8 cellular contexts compared by ENCODE assay signal in genomic region chr17:32483451-32484019, GRCh38. TPM values are rescaled to one million over a fixed set of nuclear protein-coding genes. Genes with fewer than 3 reads are reported as not detected.
DNase-seq lines count a peak whose midpoint lies in the region; ATAC-seq and TF ChIP-seq lines count a peak whose summit lies in the region.

No MANE protein-coding gene starts in this region.

- H3K9me3 Mint-ChIP-seq in stimulated activated effector memory CD8-positive, alpha-beta T cell treated with anti-CD3 and anti-CD28 coated beads, Interleukin-12 subunit alpha, Interleukin-12 subunit beta, amount 100 ng/mL, for 72 hours, result no peaks in the 10 kb centered on the region

- no peaks in the 10 kb centered on the region for H3K27me3 ChIP-seq in kidney epithelial cell (ENCODE audit: control insufficient read depth, insufficient read depth, low read length)

- H3K4me1 Mint-ChIP-seq in stimulated activated effector memory CD8-positive, alpha-beta T cell treated with anti-CD3 and anti-CD28 coated beads, Interleukin-12 subunit alpha, Interleukin-12 subunit beta, amount 100 ng/mL, for 72 hours, result peaks cover 19% of the 10 kb centered on the region

- no peak overlapping the region for H3K4me3 Mint-ChIP-seq in stimulated activated effector memory CD8-positive, alpha-beta T cell treated with anti-CD3 and anti-CD28 coated beads, Interleukin-12 subunit alpha, Interleukin-12 subunit beta, amount 100 ng/mL, for 72 hours

- peaks cover 62% of the 10 kb centered on the region for H3K36me3 Mint-ChIP-seq in stimulated activated effector memory CD8-positive, alpha-beta T cell treated with anti-CD3 and anti-CD28 coated beads, Interleukin-12 subunit alpha, Interleukin-12 subunit beta, amount 100 ng/mL, for 72 hours

- in situ Hi-C loops in SK-MEL-5 (cut with HindIII; ENCODE audit: low pct_unique_long_range_greater_than_20kb, low sequenced_read_pairs), result no loop called here

- peak; percentile 44 for DNase-seq in activated T-cell treated with anti-CD3 and anti-CD28 coated beads, Interleukin-2, amount 50 U/mL, for 1 hour
- no peak for DNase-seq in activated T-cell treated with anti-CD3 and anti-CD28 coated beads for 4 hours
- DNase-seq in NAMALWA (ENCODE audit: low spot score), result peak; percentile 59
- DNase-seq in SK-MEL-5 (ENCODE audit: low read depth, low spot score), result peak; percentile 84
- peak; percentile 87 for DNase-seq in coronary artery (ENCODE audit: low spot score)
- no peak for DNase-seq in kidney epithelial cell (ENCODE audit: low read depth)
- no peak for DNase-seq in stimulated activated effector memory CD8-positive, alpha-beta T cell treated with anti-CD3 and anti-CD28 coated beads, Interleukin-12 subunit alpha, Interleukin-12 subunit beta, amount 100 ng/mL, for 72 hours (ENCODE audit: low spot score in 2 of 2)

- H3K27ac Mint-ChIP-seq in stimulated activated effector memory CD8-positive, alpha-beta T cell treated with anti-CD3 and anti-CD28 coated beads, Interleukin-12 subunit alpha, Interleukin-12 subunit beta, amount 100 ng/mL, for 72 hours, result peak overlapping the region; percentile 67

- H3K36me3 ChIP-seq in kidney epithelial cell (ENCODE audit: control insufficient read depth, insufficient read depth, low read length), result peaks cover 1% of the 10 kb centered on the region

- ATAC-seq in stimulated activated effector memory CD8-positive, alpha-beta T cell treated with anti-CD3 and anti-CD28 coated beads, Interleukin-12 subunit alpha, Interleukin-12 subunit beta, amount 100 ng/mL, for 72 hours, result peak; percentile 37
- ATAC-seq in HG03439 (IDR thresholded peaks at IDR 0.05; ENCODE audit: unreplicated experiment), result no peak

- peak; percentile 37 for TF ChIP-seq CTCF in coronary artery (IDR thresholded peaks at IDR 0.05)
- TF ChIP-seq CTCF in kidney epithelial cell (IDR thresholded peaks at IDR 0.05; ENCODE audit: insufficient read depth, low read length, poor library complexity, severe bottlenecking), result peak; percentile 78

- H3K27ac ChIP-seq in coronary artery, result peak overlapping the region; percentile 43 to 73

- H3K4me3 ChIP-seq in coronary artery, result no peak overlapping the region
- no peak overlapping the region for H3K4me3 ChIP-seq in kidney epithelial cell (ENCODE audit: low read depth, low read length)

RNA-seq across cellular contexts. Expression of gene CDK5R1, which starts 3.3 kb away (rescaled TPM):
- total RNA-seq in SK-MEL-5 (2014; rRNA removed; shearing (Covaris generic)), result 18.0 and 20.0 TPM in 2 replicates
- polyA plus RNA-seq in SK-MEL-5 (2015; cell fraction: cytosol; rRNA removed), result 19.6 and 26.1 TPM in 2 replicates
- 20.8 and 29.0 TPM in 2 replicates for polyA plus RNA-seq in SK-MEL-5 (2015; cell fraction: nucleus; rRNA removed)
- total RNA-seq in kidney epithelial cell, result 16.0 and 17.4 TPM in 2 replicates

RNA-seq across cellular contexts. Expression of gene PSMD11, which starts 39.2 kb away (rescaled TPM):
- 111 and 119 TPM in 2 replicates for total RNA-seq in SK-MEL-5 (2014; rRNA removed; shearing (Covaris generic))
- polyA plus RNA-seq in SK-MEL-5 (2015; cell fraction: cytosol; rRNA removed), result 108 and 141 TPM in 2 replicates
- polyA plus RNA-seq in SK-MEL-5 (2015; cell fraction: nucleus; rRNA removed), result 119 and 125 TPM in 2 replicates
- 73.7 and 107 TPM in 2 replicates for total RNA-seq in kidney epithelial cell

Comparison
In these comparisons a context has a peak if more than half of its experiments do, and no peak if none do; other contexts are left out.
1. DNase-seq: peak in activated T-cell treated with anti-CD3 and anti-CD28 coated beads, Interleukin-2, amount 50 U/mL, for 1 hour (single experiment), NAMALWA (single experiment), SK-MEL-5 (single experiment) and coronary artery (single experiment); none in activated T-cell treated with anti-CD3 and anti-CD28 coated beads for 4 hours (single experiment), kidney epithelial cell (single experiment) and stimulated activated effector memory CD8-positive, alpha-beta T cell treated with anti-CD3 and anti-CD28 coated beads, Interleukin-12 subunit alpha, Interleukin-12 subunit beta, amount 100 ng/mL, for 72 hours (0 of 2).